ENCODE assay signal across 36 cellular contexts in the genomic region with DNA sequence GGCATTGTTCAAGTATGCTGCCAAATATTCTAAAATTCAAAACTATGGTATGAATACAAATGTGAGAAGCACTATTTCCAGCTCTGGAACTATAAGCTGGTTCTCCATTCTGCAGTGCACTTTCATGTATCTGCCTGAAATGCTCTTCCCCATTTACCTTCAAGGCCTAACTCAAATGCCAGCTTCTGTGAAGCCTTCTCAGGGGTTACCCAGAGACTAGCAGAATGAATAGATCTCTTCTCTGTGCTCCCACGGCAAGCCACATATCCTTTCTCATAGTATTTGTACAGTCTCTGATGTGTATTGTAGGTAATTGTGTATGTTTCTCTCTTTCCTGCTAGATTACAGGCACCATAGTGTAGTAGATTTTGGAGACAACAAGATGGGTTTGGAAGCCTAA. TPM values are rescaled to one million over a fixed set of nuclear protein-coding genes. Genes with fewer than 3 reads are reported as not detected.
"Had no signal": no experiment of that assay in that cellular context is flagged by ENCODE, and none has a peak within 500 bp of the region (broad histone marks: within the 10 kb centered on the region; RNA-seq: fewer than 3 reads in every experiment).

No MANE protein-coding gene starts in this region.

- H3K27ac Mint-ChIP-seq: activated CD4-positive, alpha-beta T cell treated with anti-CD3 and anti-CD28 coated beads for 36 hours; activated CD4-positive, alpha-beta T cell treated with anti-CD3 and anti-CD28 coated beads, Interleukin-2, amount 10 ng/mL, durations not matched to agents 7 days and 5 days; activated CD8-positive, alpha-beta memory T cell treated with anti-CD3 and anti-CD28 coated beads, Interleukin-2, amount 10 ng/mL, durations not matched to agents 7 days and 5 days; activated naive CD4-positive, alpha-beta T cell treated with anti-CD3 and anti-CD28 coated beads, Interleukin-2, amount 50 U/mL, for 72 hours; T-helper 1 cell treated with Interleukin-12 subunit alpha and Interleukin-12 subunit beta and Interleukin-4 antibody, amounts not matched to agents 30 μg/mL and 1 μg/mL, for 36 hours; T-helper 2 cell treated with Interferon-gamma antibody and Interleukin-4, amounts not matched to agents 5 μg/mL and 100 μg/mL, for 36 hours; WTC11 had no signal

- DNase-seq: activated CD4-positive, alpha-beta T cell treated with anti-CD3 and anti-CD28 coated beads for 36 hours; activated CD4-positive, alpha-beta T cell treated with anti-CD3 and anti-CD28 coated beads, Interleukin-2, amount 10 ng/mL, durations not matched to agents 7 days and 5 days; activated CD4-positive, alpha-beta T cell treated with anti-CD3 and anti-CD28 coated beads, Interleukin-2, amount 50 U/mL, for 48 hours; activated CD8-positive, alpha-beta memory T cell treated with anti-CD3 and anti-CD28 coated beads for 24 hours; activated CD8-positive, alpha-beta memory T cell treated with anti-CD3 and anti-CD28 coated beads, Interleukin-2, amount 10 ng/mL, durations not matched to agents 7 days and 5 days; activated CD8-positive, alpha-beta memory T cell treated with anti-CD3 and anti-CD28 coated beads, Interleukin-2, amount 50 U/mL, for 48 hours; activated effector memory CD4-positive, alpha-beta T cell treated with anti-CD3 and anti-CD28 coated beads, Interleukin-2, amount 50 U/mL, for 16 hours; activated naive CD4-positive, alpha-beta T cell treated with Interleukin-2 at 50 U/mL for 16 hours; activated T-cell treated with anti-CD3 and anti-CD28 coated beads, Interleukin-2, amount 50 U/mL, for 48 hours; amniotic stem cell; aorta; brain microvascular endothelial cell; central memory CD4-positive, alpha-beta T cell; NCI-H1092 treated with DMSO at 0.1 percent for 48 hours; NCI-H1417; NCI-H146; NCI-H187; NCI-H2029 treated with DMSO at 0.1 percent for 48 hours; NCI-H2107; NCI-H2171; NCI-H510A; NCI-H526; NCI-H748 treated with DMSO at 0.1 percent for 48 hours; NK-92 treated with Interleukin-12 subunit alpha and Interleukin-12 subunit beta, amount 100 ng/mL, for 24 hours; PC-3; Peyer's patch; RPMI8226; SHP77 treated with DMSO at 0.1 percent for 48 hours; SK-N-SH had no signal

- H3K9me3 Mint-ChIP-seq: activated CD4-positive, alpha-beta T cell treated with anti-CD3 and anti-CD28 coated beads, Interleukin-2, amount 10 ng/mL, durations not matched to agents 7 days and 5 days; activated naive CD4-positive, alpha-beta T cell treated with anti-CD3 and anti-CD28 coated beads, Interleukin-2, amount 50 U/mL, for 72 hours; T-helper 1 cell treated with Interleukin-12 subunit alpha and Interleukin-12 subunit beta and Interleukin-4 antibody, amounts not matched to agents 30 μg/mL and 1 μg/mL, for 36 hours; T-helper 2 cell treated with Interferon-gamma antibody and Interleukin-4, amounts not matched to agents 5 μg/mL and 100 μg/mL, for 36 hours; WTC11 had no signal

- H3K36me3 Mint-ChIP-seq: activated naive CD4-positive, alpha-beta T cell treated with anti-CD3 and anti-CD28 coated beads, Interleukin-2, amount 50 U/mL, for 72 hours; WTC11 had no signal

- ATAC-seq: activated CD4-positive, alpha-beta T cell treated with anti-CD3 and anti-CD28 coated beads for 36 hours; activated CD4-positive, CD25-positive, alpha-beta regulatory T cell treated with anti-CD3 and anti-CD28 coated beads, Interleukin-2, amount 50 U/mL, for 24 hours; activated CD8-positive, alpha-beta memory T cell treated with anti-CD3 and anti-CD28 coated beads, Interleukin-2, amount 10 ng/mL, durations not matched to agents 7 days and 5 days; PC-3; WTC11 had no signal

- H3K4me3 Mint-ChIP-seq: activated CD4-positive, alpha-beta T cell treated with anti-CD3 and anti-CD28 coated beads for 36 hours; activated CD4-positive, alpha-beta T cell treated with anti-CD3 and anti-CD28 coated beads, Interleukin-2, amount 10 ng/mL, durations not matched to agents 7 days and 5 days; activated CD8-positive, alpha-beta memory T cell treated with anti-CD3 and anti-CD28 coated beads, Interleukin-2, amount 10 ng/mL, durations not matched to agents 7 days and 5 days; T-helper 1 cell treated with Interleukin-12 subunit alpha and Interleukin-12 subunit beta and Interleukin-4 antibody, amounts not matched to agents 30 μg/mL and 1 μg/mL, for 36 hours; T-helper 2 cell treated with Interferon-gamma antibody and Interleukin-4, amounts not matched to agents 5 μg/mL and 100 μg/mL, for 36 hours; WTC11 had no signal

RNA-seq across cellular contexts. Expression of gene HOATZ, which starts 4.1 kb away (rescaled TPM):
- total RNA-seq: activated CD4-positive, alpha-beta T cell treated with anti-CD3 and anti-CD28 coated beads for 36 hours; activated CD4-positive, alpha-beta T cell treated with anti-CD3 and anti-CD28 coated beads, Interleukin-2, amount 10 ng/mL, durations not matched to agents 7 days and 5 days; activated CD8-positive, alpha-beta memory T cell treated with anti-CD3 and anti-CD28 coated beads, Interleukin-2, amount 10 ng/mL, durations not matched to agents 7 days and 5 days; activated naive CD4-positive, alpha-beta T cell treated with anti-CD3 and anti-CD28 coated beads, Interleukin-2, amount 50 U/mL, for 72 hours; aorta; cerebellum; PC-3; Peyer's patch; SJSA1; WTC11 had no signal

RNA-seq across cellular contexts. Expression of gene BTG4, which starts 6.5 kb away (rescaled TPM):
- total RNA-seq: activated CD4-positive, alpha-beta T cell treated with anti-CD3 and anti-CD28 coated beads for 36 hours; activated CD4-positive, alpha-beta T cell treated with anti-CD3 and anti-CD28 coated beads, Interleukin-2, amount 10 ng/mL, durations not matched to agents 7 days and 5 days; aorta; cerebellum; PC-3; Peyer's patch; SJSA1; WTC11 had no signal
